In genomic region chr20:63826753-63827152, GRCh38 we compare ENCODE assay signal across 1 cellular context.
TF ChIP-seq lines count a peak whose summit lies in the region.

No MANE protein-coding gene starts in this region.

TF ChIP-seq in SK-N-SH treated with all-trans-retinoic acid at 6 μM for 48 hours, 23 proteins besides CTCF, POLR2A, EP300 and RAD21:
- TF ChIP-seq ESRRG (CRISPR knock-in tag; IDR thresholded peaks at IDR 0.05) (no peak), TSHZ2 (CRISPR knock-in tag; IDR thresholded peaks at IDR 0.05) (no peak), ISL1 (CRISPR knock-in tag; IDR thresholded peaks at IDR 0.05) (no peak), OSR1 (CRISPR knock-in tag; IDR thresholded peaks at IDR 0.05) (no peak), SNAI2 (CRISPR knock-in tag; IDR thresholded peaks at IDR 0.05) (no peak), PATZ1 (CRISPR knock-in tag; IDR thresholded peaks at IDR 0.05; ENCODE audit: borderline replicate concordance) (no peak), GLIS3 (CRISPR knock-in tag; IDR thresholded peaks at IDR 0.05) (no peak), ARNTL (CRISPR knock-in tag; IDR thresholded peaks at IDR 0.05; ENCODE audit: borderline replicate concordance, low read depth) (no peak), ZFP3 (CRISPR knock-in tag; IDR thresholded peaks at IDR 0.05) (no peak), TOX (CRISPR knock-in tag; IDR thresholded peaks at IDR 0.05; ENCODE audit: borderline replicate concordance) (no peak), ZC3H10 (CRISPR knock-in tag; IDR thresholded peaks at IDR 0.05) (no peak), CREB5 (CRISPR knock-in tag; IDR thresholded peaks at IDR 0.05; ENCODE audit: low read depth) (no peak), CSRNP3 (CRISPR knock-in tag; IDR thresholded peaks at IDR 0.05) (no peak), ZNF565 (CRISPR knock-in tag; conservative IDR thresholded peaks at IDR 0.05; ENCODE audit: low read depth) (no peak), BACH2 (CRISPR knock-in tag; IDR thresholded peaks at IDR 0.05; ENCODE audit: borderline replicate concordance) (no peak), CSDC2 (CRISPR knock-in tag; IDR thresholded peaks at IDR 0.05) (no peak), ZNF70 (CRISPR knock-in tag; IDR thresholded peaks at IDR 0.05) (no peak), ZNF8 (CRISPR knock-in tag; IDR thresholded peaks at IDR 0.05) (no peak), PPARA (CRISPR knock-in tag; IDR thresholded peaks at IDR 0.05; ENCODE audit: borderline replicate concordance) (no peak), TCF4 (CRISPR knock-in tag; IDR thresholded peaks at IDR 0.05; ENCODE audit: borderline replicate concordance) (no peak)
